ENCODE assay signal across 26 cellular contexts in genomic region chr15:35349916-35350315, GRCh38.
"Had no signal": no experiment of that assay in that cellular context is flagged by ENCODE, and none has a peak within 500 bp of the region (broad histone marks: within the 10 kb centered on the region; RNA-seq: fewer than 3 reads in every experiment).

No MANE protein-coding gene starts in this region.

- DNase-seq: activated CD4-positive, alpha-beta T cell treated with anti-CD3 and anti-CD28 coated beads, Interleukin-2, amount 50 U/mL, for 4 hours; activated CD8-positive, alpha-beta memory T cell treated with anti-CD3 and anti-CD28 coated beads for 24 hours; activated CD8-positive, alpha-beta memory T cell treated with anti-CD3 and anti-CD28 coated beads, Interleukin-2, amount 50 U/mL, for 4 hours; activated T-cell treated with anti-CD3 and anti-CD28 coated beads, Interleukin-2, amount 50 U/mL, for 24 hours; adrenal gland; colonic mucosa; dorsolateral prefrontal cortex; effector memory CD8-positive, alpha-beta T cell; foreskin fibroblast; immature natural killer cell; kidney glomerular epithelial cell; left ventricle myocardium inferior; stimulated activated CD4-positive, alpha-beta T cell treated with anti-CD3 and anti-CD28 coated beads, Interleukin-12 subunit alpha, Interleukin-12 subunit beta, amount 100 ng/mL, for 4 hours; stimulated activated CD4-positive, alpha-beta T cell treated with anti-CD3 and anti-CD28 coated beads, Interleukin-4, amount 100 ng/mL, for 4 hours; stimulated activated naive CD8-positive, alpha-beta T cell treated with anti-CD3 and anti-CD28 coated beads, Interleukin-15, Interleukin-2, amounts not matched to agents 100 U/mL and 50 U/mL, for 24 hours; T1000; thyroid gland; upper lobe of right lung had no signal

- H3K4me1 Mint-ChIP-seq: activated T-helper 17 cell treated with anti-CD3 and anti-CD28 coated beads, Interleukin-2, amount 50 U/mL, for 72 hours; immature natural killer cell; WTC11 had no signal

- H3K27me3 ChIP-seq: adrenal gland, ascending aorta, breast epithelium, colonic mucosa, dorsolateral prefrontal cortex, thyroid gland, upper lobe of right lung had no signal

- H3K27ac Mint-ChIP-seq: activated naive CD8-positive, alpha-beta T cell; activated T-cell treated with anti-CD3 and anti-CD28 coated beads, Interleukin-2, amount 50 U/mL, for 24 hours; activated T-helper 17 cell treated with anti-CD3 and anti-CD28 coated beads, Interleukin-2, amount 50 U/mL, for 72 hours; effector memory CD8-positive, alpha-beta T cell; immature natural killer cell; natural killer cell treated with Interleukin-12 subunit alpha and Interleukin-12 subunit beta and Interleukin-15 and Interleukin-18, amount 100 ng/mL, for 72 hours; progenitor cell of endocrine pancreas; T-helper 1 cell treated with Interleukin-12 subunit alpha and Interleukin-12 subunit beta and Interleukin-4 antibody, amounts not matched to agents 30 μg/mL and 1 μg/mL, for 36 hours; WTC11 had no signal

- H3K27me3 Mint-ChIP-seq: activated naive CD8-positive, alpha-beta T cell; activated T-cell treated with anti-CD3 and anti-CD28 coated beads, Interleukin-2, amount 50 U/mL, for 24 hours; activated T-helper 17 cell treated with anti-CD3 and anti-CD28 coated beads, Interleukin-2, amount 50 U/mL, for 72 hours; effector memory CD8-positive, alpha-beta T cell; natural killer cell treated with Interleukin-12 subunit alpha and Interleukin-12 subunit beta and Interleukin-15 and Interleukin-18, amount 100 ng/mL, for 72 hours; progenitor cell of endocrine pancreas had no signal

- H3K4me1 ChIP-seq: adrenal gland, ascending aorta, breast epithelium, colonic mucosa, left ventricle myocardium inferior, thyroid gland, upper lobe of right lung had no signal

- H3K27ac ChIP-seq: adrenal gland, ascending aorta, breast epithelium, colonic mucosa, dorsolateral prefrontal cortex, left ventricle myocardium inferior, thyroid gland, upper lobe of right lung had no signal

- H3K36me3 ChIP-seq: adrenal gland, ascending aorta, breast epithelium, colonic mucosa, left ventricle myocardium inferior, thyroid gland, upper lobe of right lung had no signal

- ATAC-seq: activated T-helper 17 cell treated with anti-CD3 and anti-CD28 coated beads, Interleukin-2, amount 50 U/mL, for 72 hours; effector memory CD8-positive, alpha-beta T cell; natural killer cell treated with Interleukin-12 subunit alpha and Interleukin-12 subunit beta and Interleukin-15 and Interleukin-18, amount 100 ng/mL, for 72 hours; stimulated activated naive CD8-positive, alpha-beta T cell treated with anti-CD3 and anti-CD28 coated beads, Interleukin-15, Interleukin-2, amounts not matched to agents 100 U/mL and 50 U/mL, for 24 hours; upper lobe of right lung; WTC11 had no signal

- H3K9me3 ChIP-seq: adrenal gland, colonic mucosa, thyroid gland had no signal

- H3K4me3 Mint-ChIP-seq: activated naive CD8-positive, alpha-beta T cell; activated T-cell treated with anti-CD3 and anti-CD28 coated beads, Interleukin-2, amount 50 U/mL, for 24 hours; activated T-helper 17 cell treated with anti-CD3 and anti-CD28 coated beads, Interleukin-2, amount 50 U/mL, for 72 hours; effector memory CD8-positive, alpha-beta T cell; immature natural killer cell; natural killer cell treated with Interleukin-12 subunit alpha and Interleukin-12 subunit beta and Interleukin-15 and Interleukin-18, amount 100 ng/mL, for 72 hours; T-helper 1 cell treated with Interleukin-12 subunit alpha and Interleukin-12 subunit beta and Interleukin-4 antibody, amounts not matched to agents 30 μg/mL and 1 μg/mL, for 36 hours; WTC11 had no signal

- H3K4me3 ChIP-seq: adrenal gland, ascending aorta, breast epithelium, colonic mucosa, dorsolateral prefrontal cortex, left ventricle myocardium inferior, thyroid gland, upper lobe of right lung had no signal
